1 cellular context compared by ENCODE assay signal in the genomic region with DNA sequence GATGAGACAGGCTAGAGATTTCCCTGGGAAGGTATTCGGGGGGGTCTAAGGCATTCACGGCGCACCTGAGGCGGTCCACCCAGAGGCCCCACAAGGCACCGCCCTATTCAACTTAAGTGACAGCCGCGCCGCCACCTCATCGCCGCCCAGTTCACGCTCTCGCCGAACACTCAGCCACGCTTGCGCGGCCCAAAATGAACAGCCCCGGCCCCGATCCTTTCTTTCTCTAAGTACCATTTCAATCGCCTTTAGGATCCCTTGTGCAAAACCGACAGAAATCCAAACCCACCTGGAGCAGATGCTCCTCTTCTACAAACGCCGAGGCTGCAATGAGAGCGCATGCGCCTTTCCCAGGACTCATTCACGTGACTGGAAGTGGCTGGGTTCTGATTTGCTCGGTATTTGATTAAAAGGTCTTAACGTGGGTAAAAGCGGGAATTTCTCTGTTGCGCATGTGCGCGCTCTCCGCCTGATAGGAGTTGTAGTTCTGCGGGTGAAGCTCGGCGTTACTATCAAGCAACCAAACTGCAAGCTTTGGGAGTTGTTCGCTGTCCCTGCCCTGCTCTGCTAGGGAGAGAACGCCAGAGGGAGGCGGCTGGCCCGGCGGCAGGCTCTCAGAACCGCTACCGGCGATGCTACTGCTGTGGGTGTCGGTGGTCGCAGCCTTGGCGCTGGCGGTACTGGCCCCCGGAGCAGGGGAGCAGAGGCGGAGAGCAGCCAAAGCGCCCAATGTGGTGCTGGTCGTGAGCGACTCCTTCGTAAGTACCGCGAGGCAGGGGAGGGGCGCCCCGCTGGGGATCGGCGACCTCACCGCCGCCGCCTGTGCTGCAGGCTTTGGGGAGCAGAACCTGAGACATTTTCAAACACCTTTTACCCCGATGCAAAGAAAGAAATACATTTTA.
TF ChIP-seq lines count a peak whose summit lies in the region.

A gene with protein sequence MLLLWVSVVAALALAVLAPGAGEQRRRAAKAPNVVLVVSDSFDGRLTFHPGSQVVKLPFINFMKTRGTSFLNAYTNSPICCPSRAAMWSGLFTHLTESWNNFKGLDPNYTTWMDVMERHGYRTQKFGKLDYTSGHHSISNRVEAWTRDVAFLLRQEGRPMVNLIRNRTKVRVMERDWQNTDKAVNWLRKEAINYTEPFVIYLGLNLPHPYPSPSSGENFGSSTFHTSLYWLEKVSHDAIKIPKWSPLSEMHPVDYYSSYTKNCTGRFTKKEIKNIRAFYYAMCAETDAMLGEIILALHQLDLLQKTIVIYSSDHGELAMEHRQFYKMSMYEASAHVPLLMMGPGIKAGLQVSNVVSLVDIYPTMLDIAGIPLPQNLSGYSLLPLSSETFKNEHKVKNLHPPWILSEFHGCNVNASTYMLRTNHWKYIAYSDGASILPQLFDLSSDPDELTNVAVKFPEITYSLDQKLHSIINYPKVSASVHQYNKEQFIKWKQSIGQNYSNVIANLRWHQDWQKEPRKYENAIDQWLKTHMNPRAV (plus strand): TSS at position 455 of the 902 bp plus-strand sequence. CDS start 178 bp downstream, at position 633.
Gene SKIC3 (minus strand): TSS at position 331 of the 902 bp plus-strand sequence. CDS start 7,827 bp downstream, outside the sequence.

TF ChIP-seq in HepG2, 621 proteins besides CTCF, POLR2A, EP300 and RAD21 (continued from another document and continues in another):
- peak; percentile 54; the same call in 1 of the 2 replicates for TF ChIP-seq ZNF547 (CRISPR knock-in tag; IDR thresholded peaks at IDR 0.05)
- TF ChIP-seq PATZ1 (CRISPR knock-in tag; IDR thresholded peaks at IDR 0.05), result peak; percentile 69
- no peak for TF ChIP-seq JARID2 (CRISPR knock-in tag; IDR thresholded peaks at IDR 0.05; ENCODE audit: insufficient replicate concordance)
- TF ChIP-seq, protein P1, sequence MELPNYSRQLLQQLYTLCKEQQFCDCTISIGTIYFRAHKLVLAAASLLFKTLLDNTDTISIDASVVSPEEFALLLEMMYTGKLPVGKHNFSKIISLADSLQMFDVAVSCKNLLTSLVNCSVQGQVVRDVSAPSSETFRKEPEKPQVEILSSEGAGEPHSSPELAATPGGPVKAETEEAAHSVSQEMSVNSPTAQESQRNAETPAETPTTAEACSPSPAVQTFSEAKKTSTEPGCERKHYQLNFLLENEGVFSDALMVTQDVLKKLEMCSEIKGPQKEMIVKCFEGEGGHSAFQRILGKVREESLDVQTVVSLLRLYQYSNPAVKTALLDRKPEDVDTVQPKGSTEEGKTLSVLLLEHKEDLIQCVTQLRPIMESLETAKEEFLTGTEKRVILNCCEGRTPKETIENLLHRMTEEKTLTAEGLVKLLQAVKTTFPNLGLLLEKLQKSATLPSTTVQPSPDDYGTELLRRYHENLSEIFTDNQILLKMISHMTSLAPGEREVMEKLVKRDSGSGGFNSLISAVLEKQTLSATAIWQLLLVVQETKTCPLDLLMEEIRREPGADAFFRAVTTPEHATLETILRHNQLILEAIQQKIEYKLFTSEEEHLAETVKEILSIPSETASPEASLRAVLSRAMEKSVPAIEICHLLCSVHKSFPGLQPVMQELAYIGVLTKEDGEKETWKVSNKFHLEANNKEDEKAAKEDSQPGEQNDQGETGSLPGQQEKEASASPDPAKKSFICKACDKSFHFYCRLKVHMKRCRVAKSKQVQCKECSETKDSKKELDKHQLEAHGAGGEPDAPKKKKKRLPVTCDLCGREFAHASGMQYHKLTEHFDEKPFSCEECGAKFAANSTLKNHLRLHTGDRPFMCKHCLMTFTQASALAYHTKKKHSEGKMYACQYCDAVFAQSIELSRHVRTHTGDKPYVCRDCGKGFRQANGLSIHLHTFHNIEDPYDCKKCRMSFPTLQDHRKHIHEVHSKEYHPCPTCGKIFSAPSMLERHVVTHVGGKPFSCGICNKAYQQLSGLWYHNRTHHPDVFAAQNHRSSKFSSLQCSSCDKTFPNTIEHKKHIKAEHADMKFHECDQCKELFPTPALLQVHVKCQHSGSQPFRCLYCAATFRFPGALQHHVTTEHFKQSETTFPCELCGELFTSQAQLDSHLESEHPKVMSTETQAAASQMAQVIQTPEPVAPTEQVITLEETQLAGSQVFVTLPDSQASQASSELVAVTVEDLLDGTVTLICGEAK (IDR thresholded peaks at IDR 0.05), result no peak
- TF ChIP-seq, protein P1 (CRISPR knock-in tag; IDR thresholded peaks at IDR 0.05), result peak; percentile 42; the same call in 1 of the 2 replicates
- 0 out of 2 replicates have a peak, but pooled peaks have one; percentile 47 for TF ChIP-seq ZNF841 (CRISPR knock-in tag; IDR thresholded peaks at IDR 0.05; ENCODE audit: borderline replicate concordance)
- TF ChIP-seq, protein P2, sequence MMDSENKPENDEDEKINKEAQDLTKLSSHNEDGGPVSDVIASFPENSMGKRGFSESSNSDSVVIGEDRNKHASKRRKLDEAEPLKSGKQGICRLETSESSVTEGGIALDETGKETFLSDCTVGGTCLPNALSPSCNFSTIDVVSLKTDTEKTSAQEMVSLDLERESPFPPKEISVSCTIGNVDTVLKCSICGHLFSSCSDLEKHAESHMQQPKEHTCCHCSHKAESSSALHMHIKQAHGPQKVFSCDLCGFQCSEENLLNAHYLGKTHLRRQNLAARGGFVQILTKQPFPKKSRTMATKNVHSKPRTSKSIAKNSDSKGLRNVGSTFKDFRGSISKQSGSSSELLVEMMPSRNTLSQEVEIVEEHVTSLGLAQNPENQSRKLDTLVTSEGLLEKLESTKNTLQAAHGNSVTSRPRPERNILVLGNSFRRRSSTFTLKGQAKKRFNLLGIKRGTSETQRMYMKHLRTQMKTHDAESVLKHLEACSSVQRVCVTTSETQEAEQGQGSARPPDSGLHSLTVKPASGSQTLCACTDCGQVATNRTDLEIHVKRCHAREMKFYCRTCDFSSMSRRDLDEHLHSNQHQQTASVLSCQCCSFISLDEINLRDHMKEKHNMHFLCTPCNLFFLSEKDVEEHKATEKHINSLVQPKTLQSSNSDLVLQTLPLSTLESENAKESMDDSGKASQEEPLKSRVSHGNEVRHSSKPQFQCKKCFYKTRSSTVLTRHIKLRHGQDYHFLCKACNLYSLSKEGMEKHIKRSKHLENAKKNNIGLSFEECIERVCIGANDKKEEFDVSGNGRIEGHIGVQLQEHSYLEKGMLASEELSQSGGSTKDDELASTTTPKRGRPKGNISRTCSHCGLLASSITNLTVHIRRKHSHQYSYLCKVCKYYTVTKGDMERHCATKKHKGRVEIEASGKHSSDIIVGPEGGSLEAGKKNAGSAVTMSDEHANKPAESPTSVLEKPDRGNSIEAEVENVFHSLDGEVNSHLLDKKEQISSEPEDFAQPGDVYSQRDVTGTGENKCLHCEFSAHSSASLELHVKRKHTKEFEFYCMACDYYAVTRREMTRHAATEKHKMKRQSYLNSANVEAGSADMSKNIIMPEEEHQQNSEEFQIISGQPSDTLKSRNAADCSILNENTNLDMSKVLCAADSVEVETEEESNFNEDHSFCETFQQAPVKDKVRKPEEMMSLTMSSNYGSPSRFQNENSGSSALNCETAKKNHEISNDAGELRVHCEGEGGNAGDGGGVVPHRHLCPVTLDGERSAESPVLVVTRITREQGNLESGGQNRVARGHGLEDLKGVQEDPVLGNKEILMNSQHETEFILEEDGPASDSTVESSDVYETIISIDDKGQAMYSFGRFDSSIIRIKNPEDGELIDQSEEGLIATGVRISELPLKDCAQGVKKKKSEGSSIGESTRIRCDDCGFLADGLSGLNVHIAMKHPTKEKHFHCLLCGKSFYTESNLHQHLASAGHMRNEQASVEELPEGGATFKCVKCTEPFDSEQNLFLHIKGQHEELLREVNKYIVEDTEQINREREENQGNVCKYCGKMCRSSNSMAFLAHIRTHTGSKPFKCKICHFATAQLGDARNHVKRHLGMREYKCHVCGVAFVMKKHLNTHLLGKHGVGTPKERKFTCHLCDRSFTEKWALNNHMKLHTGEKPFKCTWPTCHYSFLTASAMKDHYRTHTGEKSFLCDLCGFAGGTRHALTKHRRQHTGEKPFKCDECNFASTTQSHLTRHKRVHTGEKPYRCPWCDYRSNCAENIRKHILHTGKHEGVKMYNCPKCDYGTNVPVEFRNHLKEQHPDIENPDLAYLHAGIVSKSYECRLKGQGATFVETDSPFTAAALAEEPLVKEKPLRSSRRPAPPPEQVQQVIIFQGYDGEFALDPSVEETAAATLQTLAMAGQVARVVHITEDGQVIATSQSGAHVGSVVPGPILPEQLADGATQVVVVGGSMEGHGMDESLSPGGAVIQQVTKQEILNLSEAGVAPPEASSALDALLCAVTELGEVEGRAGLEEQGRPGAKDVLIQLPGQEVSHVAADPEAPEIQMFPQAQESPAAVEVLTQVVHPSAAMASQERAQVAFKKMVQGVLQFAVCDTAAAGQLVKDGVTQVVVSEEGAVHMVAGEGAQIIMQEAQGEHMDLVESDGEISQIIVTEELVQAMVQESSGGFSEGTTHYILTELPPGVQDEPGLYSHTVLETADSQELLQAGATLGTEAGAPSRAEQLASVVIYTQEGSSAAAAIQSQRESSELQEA (CRISPR knock-in tag; IDR thresholded peaks at IDR 0.05; ENCODE audit: not compliant biosample characterization), result peak; percentile 75
- TF ChIP-seq SMAD9 (CRISPR knock-in tag; IDR thresholded peaks at IDR 0.05), result no peak
- TF ChIP-seq, protein P3, sequence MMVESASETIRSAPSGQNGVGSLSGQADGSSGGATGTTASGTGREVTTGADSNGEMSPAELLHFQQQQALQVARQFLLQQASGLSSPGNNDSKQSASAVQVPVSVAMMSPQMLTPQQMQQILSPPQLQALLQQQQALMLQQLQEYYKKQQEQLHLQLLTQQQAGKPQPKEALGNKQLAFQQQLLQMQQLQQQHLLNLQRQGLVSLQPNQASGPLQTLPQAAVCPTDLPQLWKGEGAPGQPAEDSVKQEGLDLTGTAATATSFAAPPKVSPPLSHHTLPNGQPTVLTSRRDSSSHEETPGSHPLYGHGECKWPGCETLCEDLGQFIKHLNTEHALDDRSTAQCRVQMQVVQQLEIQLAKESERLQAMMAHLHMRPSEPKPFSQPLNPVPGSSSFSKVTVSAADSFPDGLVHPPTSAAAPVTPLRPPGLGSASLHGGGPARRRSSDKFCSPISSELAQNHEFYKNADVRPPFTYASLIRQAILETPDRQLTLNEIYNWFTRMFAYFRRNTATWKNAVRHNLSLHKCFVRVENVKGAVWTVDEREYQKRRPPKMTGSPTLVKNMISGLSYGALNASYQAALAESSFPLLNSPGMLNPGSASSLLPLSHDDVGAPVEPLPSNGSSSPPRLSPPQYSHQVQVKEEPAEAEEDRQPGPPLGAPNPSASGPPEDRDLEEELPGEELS (CRISPR knock-in tag; IDR thresholded peaks at IDR 0.05), result no peak; the same call in 1 of the 2 replicates
- no peak for TF ChIP-seq ZNF552 (CRISPR knock-in tag; IDR thresholded peaks at IDR 0.05; ENCODE audit: borderline replicate concordance)
- TF ChIP-seq, protein P4, sequence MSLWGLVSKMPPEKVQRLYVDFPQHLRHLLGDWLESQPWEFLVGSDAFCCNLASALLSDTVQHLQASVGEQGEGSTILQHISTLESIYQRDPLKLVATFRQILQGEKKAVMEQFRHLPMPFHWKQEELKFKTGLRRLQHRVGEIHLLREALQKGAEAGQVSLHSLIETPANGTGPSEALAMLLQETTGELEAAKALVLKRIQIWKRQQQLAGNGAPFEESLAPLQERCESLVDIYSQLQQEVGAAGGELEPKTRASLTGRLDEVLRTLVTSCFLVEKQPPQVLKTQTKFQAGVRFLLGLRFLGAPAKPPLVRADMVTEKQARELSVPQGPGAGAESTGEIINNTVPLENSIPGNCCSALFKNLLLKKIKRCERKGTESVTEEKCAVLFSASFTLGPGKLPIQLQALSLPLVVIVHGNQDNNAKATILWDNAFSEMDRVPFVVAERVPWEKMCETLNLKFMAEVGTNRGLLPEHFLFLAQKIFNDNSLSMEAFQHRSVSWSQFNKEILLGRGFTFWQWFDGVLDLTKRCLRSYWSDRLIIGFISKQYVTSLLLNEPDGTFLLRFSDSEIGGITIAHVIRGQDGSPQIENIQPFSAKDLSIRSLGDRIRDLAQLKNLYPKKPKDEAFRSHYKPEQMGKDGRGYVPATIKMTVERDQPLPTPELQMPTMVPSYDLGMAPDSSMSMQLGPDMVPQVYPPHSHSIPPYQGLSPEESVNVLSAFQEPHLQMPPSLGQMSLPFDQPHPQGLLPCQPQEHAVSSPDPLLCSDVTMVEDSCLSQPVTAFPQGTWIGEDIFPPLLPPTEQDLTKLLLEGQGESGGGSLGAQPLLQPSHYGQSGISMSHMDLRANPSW (CRISPR knock-in tag; IDR thresholded peaks at IDR 0.05; ENCODE audit: borderline replicate concordance), result no peak; the same call in 1 of the 2 replicates
- TF ChIP-seq PREB (CRISPR knock-in tag; IDR thresholded peaks at IDR 0.05), result no peak
